In genomic region chr11:64762277-64762915, GRCh38 we compare ENCODE assay signal across 8 cellular contexts. TPM values are rescaled to one million over a fixed set of nuclear protein-coding genes. Genes with fewer than 3 reads are reported as not detected.
DNase-seq lines count a peak whose midpoint lies in the region; TF ChIP-seq lines count a peak whose summit lies in the region.

No MANE protein-coding gene starts in this region.

- TF ChIP-seq POLR2A in suprapubic skin (IDR thresholded peaks at IDR 0.05): no peak

- H3K27ac ChIP-seq in WERI-Rb-1 (peak overlapping the region; percentile 22; the same call in 1 of the 2 replicates), iPS-20b (ENCODE audit: low read length) (peak overlapping the region; percentile 70), suprapubic skin (peak overlapping the region; percentile 36)

- H3K9me3 ChIP-seq in WERI-Rb-1 (ENCODE audit: severe bottlenecking) (no peaks in the 10 kb centered on the region), iPS-20b (ENCODE audit: insufficient read depth, low read depth, low read length) (no peaks in the 10 kb centered on the region), suprapubic skin (no peaks in the 10 kb centered on the region)

- TF ChIP-seq CTCF in WERI-Rb-1 (IDR thresholded peaks at IDR 0.05; ENCODE audit: low read depth, low read length) (no peak), suprapubic skin (IDR thresholded peaks at IDR 0.05) (no peak)

- DNase-seq in activated CD4-positive, alpha-beta T cell treated with anti-CD3 and anti-CD28 coated beads, Interleukin-2, amount 10 ng/mL, durations not matched to agents 7 days and 5 days: no peak
- DNase-seq in activated CD4-positive, alpha-beta T cell treated with anti-CD3 and anti-CD28 coated beads for 1 hour: no peak
- DNase-seq in WERI-Rb-1 (no peak), suprapubic skin (ENCODE audit: low spot score in 2 of 2) (peak in 1 of 2 donors; percentile 64), NCI-H2196 treated with DMSO at 0.1 percent for 48 hours (lab: John Stamatoyannopoulos, UW; ENCODE audit: unreplicated experiment) (no peak), NCI-H1048 (lab: John Stamatoyannopoulos, UW) (no peak)
- DNase-seq in effector CD8-positive, alpha-beta T cell (lab: John Stamatoyannopoulos, UW): no peak

- H3K27me3 ChIP-seq in WERI-Rb-1 (ENCODE audit: insufficient read depth, low read depth, severe bottlenecking) (no peaks in the 10 kb centered on the region), iPS-20b (ENCODE audit: insufficient read depth, low read length) (no peaks in the 10 kb centered on the region), suprapubic skin (no peaks in the 10 kb centered on the region)

- H3K36me3 Mint-ChIP-seq in activated CD4-positive, alpha-beta T cell treated with anti-CD3 and anti-CD28 coated beads, Interleukin-2, amount 10 ng/mL, durations not matched to agents 7 days and 5 days (ENCODE audit: low read depth): peaks cover 64% of the 10 kb centered on the region

- peaks cover 49% of the 10 kb centered on the region; the same call in 1 of the 2 replicates for H3K4me1 ChIP-seq in iPS-20b (ENCODE audit: insufficient read depth, low read length)
- peaks cover 44% of the 10 kb centered on the region for H3K4me1 ChIP-seq in suprapubic skin

- no peak for TF ChIP-seq EP300 in suprapubic skin (IDR thresholded peaks at IDR 0.05)

- H3K9ac ChIP-seq in iPS-20b (ENCODE audit: low read depth, low read length): peak overlapping the region; percentile 60

- no peaks in the 10 kb centered on the region for H3K27me3 Mint-ChIP-seq in activated CD4-positive, alpha-beta T cell treated with anti-CD3 and anti-CD28 coated beads, Interleukin-2, amount 10 ng/mL, durations not matched to agents 7 days and 5 days

- CTCF ChIA-PET in activated CD4-positive, alpha-beta T cell treated with anti-CD3 and anti-CD28 coated beads, Interleukin-2, amount 10 ng/mL, durations not matched to agents 7 days and 5 days (lab: Charles Lee): interaction anchor here (0.6 to 5.7 kb wide), 5 partner anchors 11 to 1460 kb away, joined by 3 to 51 read pairs (median 7); partner anchors contain the start of genes RASGRP2 and SF1

- WGBS in suprapubic skin: 39% methylated on average over 10 of the region's 10 CpGs

- H3K4me3 Mint-ChIP-seq in activated CD4-positive, alpha-beta T cell treated with anti-CD3 and anti-CD28 coated beads, Interleukin-2, amount 10 ng/mL, durations not matched to agents 7 days and 5 days: peak overlapping the region; percentile 64

- POLR2A ChIA-PET in activated CD4-positive, alpha-beta T cell treated with anti-CD3 and anti-CD28 coated beads, Interleukin-2, amount 10 ng/mL, durations not matched to agents 7 days and 5 days (lab: Charles Lee): interaction anchor here (0.7 kb wide), 1 partner anchor 108 kb away, joined by 3 read pairs; no protein-coding TSS in a partner anchor

- peaks cover 79% of the 10 kb centered on the region for H3K4me1 Mint-ChIP-seq in activated CD4-positive, alpha-beta T cell treated with anti-CD3 and anti-CD28 coated beads, Interleukin-2, amount 10 ng/mL, durations not matched to agents 7 days and 5 days

- no peak overlapping the region for H3K4me3 ChIP-seq in WERI-Rb-1 (ENCODE audit: low read depth, low read length)
- H3K4me3 ChIP-seq in iPS-20b (ENCODE audit: low read length): peak overlapping the region; percentile 35; the same call in 1 of the 2 replicates
- H3K4me3 ChIP-seq in suprapubic skin: no peak overlapping the region

- H3K27ac Mint-ChIP-seq in activated CD4-positive, alpha-beta T cell treated with anti-CD3 and anti-CD28 coated beads, Interleukin-2, amount 10 ng/mL, durations not matched to agents 7 days and 5 days: peak overlapping the region; percentile 94

- H3K36me3 ChIP-seq in WERI-Rb-1: peaks cover 47% of the 10 kb centered on the region
- peaks cover 45% of the 10 kb centered on the region for H3K36me3 ChIP-seq in iPS-20b (ENCODE audit: insufficient read depth, low read depth, low read length)
- peaks cover 49% of the 10 kb centered on the region for H3K36me3 ChIP-seq in suprapubic skin

- no peaks in the 10 kb centered on the region for H3K9me3 Mint-ChIP-seq in activated CD4-positive, alpha-beta T cell treated with anti-CD3 and anti-CD28 coated beads, Interleukin-2, amount 10 ng/mL, durations not matched to agents 7 days and 5 days

RNA-seq across cellular contexts. Expression of gene PYGM, which starts 2.6 kb away (rescaled TPM):
- total RNA-seq in activated CD4-positive, alpha-beta T cell treated with anti-CD3 and anti-CD28 coated beads, Interleukin-2, amount 10 ng/mL, durations not matched to agents 7 days and 5 days: 1 to 10 TPM; 3.9 to 4.3 TPM
- 1 to 10 TPM; 1.1 to 2.7 (median 1.2) TPM for total RNA-seq in suprapubic skin

RNA-seq across cellular contexts. Expression of gene SF1, which starts 15.9 kb away (rescaled TPM):
- total RNA-seq in activated CD4-positive, alpha-beta T cell treated with anti-CD3 and anti-CD28 coated beads, Interleukin-2, amount 10 ng/mL, durations not matched to agents 7 days and 5 days: 100 to 1,000 TPM; 435 to 456 TPM
- total RNA-seq in suprapubic skin: 100 to 1,000 TPM; 270 to 559 (median 373) TPM

RNA-seq across cellular contexts. Expression of gene RASGRP2, which starts 18.5 kb away (rescaled TPM):
- 100 to 1,000 TPM; 293 to 300 TPM for total RNA-seq in activated CD4-positive, alpha-beta T cell treated with anti-CD3 and anti-CD28 coated beads, Interleukin-2, amount 10 ng/mL, durations not matched to agents 7 days and 5 days
- total RNA-seq in suprapubic skin: 1 to 10 TPM in 2 of 4 donors, under 1 TPM in 2; 0.64 to 7.6 (median 3.9) TPM

RNA-seq across cellular contexts. Expression of gene NRXN2, which starts 39.4 kb away (rescaled TPM):
- total RNA-seq in activated CD4-positive, alpha-beta T cell treated with anti-CD3 and anti-CD28 coated beads, Interleukin-2, amount 10 ng/mL, durations not matched to agents 7 days and 5 days: under 1 TPM; 0.07 to 0.15 TPM
- under 1 TPM in 3 of 4 donors, not detected in 1; 0.21 to 0.72 (median 0.64) TPM for total RNA-seq in suprapubic skin

RNA-seq across cellular contexts. Expression of gene MAP4K2, which starts 40.6 kb away (rescaled TPM):
- total RNA-seq in activated CD4-positive, alpha-beta T cell treated with anti-CD3 and anti-CD28 coated beads, Interleukin-2, amount 10 ng/mL, durations not matched to agents 7 days and 5 days: 10 to 100 TPM; 86.6 to 91.2 TPM
- 10 to 100 TPM; 13.6 to 20.4 (median 15.3) TPM for total RNA-seq in suprapubic skin

Comparison
In these comparisons a context has a peak if more than half of its experiments do, and no peak if none do; other contexts are left out.
1. RNA of gene RASGRP2, which starts 18.5 kb away (total RNA-seq): 293 to 300 TPM in activated CD4-positive, alpha-beta T cell treated with anti-CD3 and anti-CD28 coated beads, Interleukin-2, amount 10 ng/mL, durations not matched to agents 7 days and 5 days; 0.64 to 7.6 TPM in suprapubic skin; every median in the first group is over 10 times any median in the second.
2. Peak in every context shown above with its lines, with median percentiles within 50 percentile points of each other: H3K27ac ChIP-seq.